ENCODE assay signal across 12 cellular contexts in genomic region chr10:96244354-96244753, GRCh38. TPM values are rescaled to one million over a fixed set of nuclear protein-coding genes. Genes with fewer than 3 reads are reported as not detected.
DNase-seq lines count a peak whose midpoint lies in the region; ATAC-seq, FAIRE-seq and TF ChIP-seq lines count a peak whose summit lies in the region.
"Had no signal": no experiment of that assay in that cellular context is flagged by ENCODE, and none has a peak within 500 bp of the region (broad histone marks: within the 10 kb centered on the region; RNA-seq: fewer than 3 reads in every experiment).

No MANE protein-coding gene starts in this region.

- CTCF ChIA-PET in A673 (lab: Charles Lee): no interaction called here

- H3K36me3 ChIP-seq in small intestine (ENCODE audit: control insufficient read depth in 2 of 2, insufficient read depth in 2 of 2, low read length in 2 of 2) (no peaks in the 10 kb centered on the region), A673 (ENCODE audit: insufficient read depth, low read length, poor library complexity, severe bottlenecking) (no peaks in the 10 kb centered on the region)

- TF ChIP-seq CTCF in A673 (conservative IDR thresholded peaks at IDR 0.05; ENCODE audit: low read depth, low read length) (no peak), chondrocyte (IDR thresholded peaks at IDR 0.05) (no peak)

- no peak overlapping the region for H3K27ac Mint-ChIP-seq in chondrocyte (ENCODE audit: unreplicated experiment)

- BruUV-seq in A673 (replicated peaks; lab: Mats Ljungman, UMichigan): no TSS peak

- peaks cover 2 to 9% of the 10 kb centered on the region in 2 donors for H3K4me1 ChIP-seq in small intestine (ENCODE audit: control insufficient read depth in 2 of 2, insufficient read depth in 1 of 2, low read depth in 1 of 2, low read length in 1 of 2)
- H3K4me1 ChIP-seq in A673 (ENCODE audit: insufficient read depth, low read length, poor library complexity, severe bottlenecking): no peaks in the 10 kb centered on the region

- peaks cover 17% of the 10 kb centered on the region for H3K27me3 Mint-ChIP-seq in chondrocyte (ENCODE audit: low read depth)

- ATAC-seq in GM19023 (IDR thresholded peaks at IDR 0.05; ENCODE audit: unreplicated experiment): peak; percentile 98
- peak; percentile 98 for ATAC-seq in HG02610 (IDR thresholded peaks at IDR 0.05; ENCODE audit: unreplicated experiment)
- ATAC-seq in HG03521 (IDR thresholded peaks at IDR 0.05; ENCODE audit: unreplicated experiment): peak; percentile 97
- ATAC-seq in left cardiac atrium: no peak
- ATAC-seq: Panc1 had no signal

- H3K9me3 Mint-ChIP-seq in chondrocyte (ENCODE audit: low read depth): peaks cover 6% of the 10 kb centered on the region
- H3K9me3 Mint-ChIP-seq: central memory CD8-positive, alpha-beta T cell had no signal

- no peaks in the 10 kb centered on the region for H3K36me3 Mint-ChIP-seq in chondrocyte (ENCODE audit: low read depth)

- FAIRE-seq in small intestine (lab: Jason Lieb, UNC): no peak

- H3K4me3 ChIP-seq in small intestine (ENCODE audit: low read depth in 1 of 2, low read length in 2 of 2) (no peak overlapping the region), A673 (ENCODE audit: low read depth, low read length, poor library complexity, severe bottlenecking) (no peak overlapping the region)

- POLR2A ChIA-PET in A673 (lab: Charles Lee; ENCODE audit: low non-redundant PET): no interaction called here

- WGBS in small intestine, 3 donors: 23 to 62% (median 41%) methylated on average over 7 of the region's 7 CpGs

- H3K27ac ChIP-seq in small intestine (ENCODE audit: low read depth in 1 of 2, low read length in 1 of 2) (peak overlapping the region; percentile 44 to 68), A673 (ENCODE audit: low read depth, low read length, poor library complexity, severe bottlenecking) (no peak overlapping the region)

- no peak overlapping the region for H3K4me3 Mint-ChIP-seq in chondrocyte (ENCODE audit: unreplicated experiment)
- H3K4me3 Mint-ChIP-seq: central memory CD8-positive, alpha-beta T cell had no signal

- H3K9me3 ChIP-seq in small intestine (ENCODE audit: control insufficient read depth, low read depth): no peaks in the 10 kb centered on the region
- no peaks in the 10 kb centered on the region for H3K9me3 ChIP-seq in A673 (ENCODE audit: low read depth, low read length, poor library complexity, severe bottlenecking)

- DNase-seq in small intestine (peak; percentile 75), NCI-H526 treated with DMSO at 0.1 percent for 48 hours (lab: John Stamatoyannopoulos, UW) (no peak), A673 (ENCODE audit: low spot score) (no peak), chondrocyte (ENCODE audit: low spot score) (no peak), left cardiac atrium (no peak)

- intact Hi-C loops in A673 (cut with micrococcal nuclease; ENCODE audit: unreplicated experiment): no loop called here
- intact Hi-C loops in left cardiac atrium (cut with DNase I): no loop called here

- H3K27me3 ChIP-seq in small intestine (ENCODE audit: control insufficient read depth in 2 of 2, insufficient read depth in 2 of 2, low read length in 2 of 2): no peaks in the 10 kb centered on the region
- no peaks in the 10 kb centered on the region for H3K27me3 ChIP-seq in A673 (replicated peaks; ENCODE audit: insufficient read depth, low read depth, low read length, poor library complexity)

- no peaks in the 10 kb centered on the region for H3K4me1 Mint-ChIP-seq in chondrocyte (ENCODE audit: low read depth)
- H3K4me1 Mint-ChIP-seq: central memory CD8-positive, alpha-beta T cell had no signal

RNA-seq across cellular contexts. Expression of gene BLNK, which starts 27.0 kb away (rescaled TPM):
- polyA plus RNA-seq in small intestine: 10 to 100 TPM; 26.7 to 69.3 (median 27.7) TPM
- total RNA-seq in A673 (2021) (not detected in 2 replicates), chondrocyte (not detected in 3 replicates), left cardiac atrium (1 to 10 TPM; 1.2 to 3.4 TPM)
- total RNA-seq: M059J had no signal

RNA-seq across cellular contexts. Expression of gene DNTT, which starts 59.9 kb away (rescaled TPM):
- not detected for polyA plus RNA-seq in small intestine
- total RNA-seq in A673 (2021): not detected in 2 replicates
- not detected in 3 replicates for total RNA-seq in chondrocyte
- not detected for total RNA-seq in left cardiac atrium
- total RNA-seq: M059J, posterior vena cava had no signal

Comparison
In these comparisons a context has a peak if more than half of its experiments do, and no peak if none do; other contexts are left out.
1. ATAC-seq: peak in GM19023 (single experiment), HG02610 (single experiment) and HG03521 (single experiment); none in left cardiac atrium (0 of 2).